Comparison of ENCODE assay signal across 8 cellular contexts in genomic region chr1:179706339-179706941, GRCh38. TPM values are rescaled to one million over a fixed set of nuclear protein-coding genes. Genes with fewer than 3 reads are reported as not detected.
DNase-seq lines count a peak whose midpoint lies in the region; ATAC-seq and TF ChIP-seq lines count a peak whose summit lies in the region.

No MANE protein-coding gene starts in this region.

- no peak for ATAC-seq in left cardiac atrium
- no peak for ATAC-seq in GM21529 (IDR thresholded peaks at IDR 0.05; ENCODE audit: unreplicated experiment)
- ATAC-seq in GM19463 (IDR thresholded peaks at IDR 0.05; ENCODE audit: unreplicated experiment) = no peak

- TF ChIP-seq CTCF in LNCAP (IDR thresholded peaks at IDR 0.05) = peak; percentile 83

- peak; percentile 59 for DNase-seq in G401 (ENCODE audit: low spot score)
- DNase-seq in RPMI8226 = peak; percentile 71
- peak; percentile 51 for DNase-seq in activated naive CD4-positive, alpha-beta T cell treated with Interleukin-2 at 50 U/mL for 16 hours
- peak; percentile 58 for DNase-seq in left cardiac atrium
- DNase-seq in skeletal muscle cell (ENCODE audit: low read depth) = peak; percentile 14

- in situ Hi-C loops in G401 (cut with HindIII; ENCODE audit: low sequenced_read_pairs) = no loop called here

- intact Hi-C loops in left cardiac atrium (cut with DNase I) = loop anchor here in 1 of 2 donors (5.0 kb wide), 1 partner anchor 106 kb away; no protein-coding TSS in a partner anchor

- H3K4me3 ChIP-seq in skeletal muscle cell (ENCODE audit: low read depth, low read length) = no peak overlapping the region

RNA-seq across cellular contexts. Expression of gene FAM163A, which starts 36.7 kb away (rescaled TPM):
- total RNA-seq in G401 (2014; rRNA removed; shearing (Covaris generic)) = not detected in 2 replicates
- under 1 TPM in 1 of 2 donors, not detected in 1; 0.27 TPM for total RNA-seq in left cardiac atrium

Comparison
In these comparisons a context has a peak if more than half of its experiments do, and no peak if none do; other contexts are left out.
1. DNase-seq: peak in every context shown above with its lines; median percentile 71 in RPMI8226; 59 in G401; 58 in left cardiac atrium; 51 in activated naive CD4-positive, alpha-beta T cell treated with Interleukin-2 at 50 U/mL for 16 hours; 14 in skeletal muscle cell.